In the genomic region with DNA sequence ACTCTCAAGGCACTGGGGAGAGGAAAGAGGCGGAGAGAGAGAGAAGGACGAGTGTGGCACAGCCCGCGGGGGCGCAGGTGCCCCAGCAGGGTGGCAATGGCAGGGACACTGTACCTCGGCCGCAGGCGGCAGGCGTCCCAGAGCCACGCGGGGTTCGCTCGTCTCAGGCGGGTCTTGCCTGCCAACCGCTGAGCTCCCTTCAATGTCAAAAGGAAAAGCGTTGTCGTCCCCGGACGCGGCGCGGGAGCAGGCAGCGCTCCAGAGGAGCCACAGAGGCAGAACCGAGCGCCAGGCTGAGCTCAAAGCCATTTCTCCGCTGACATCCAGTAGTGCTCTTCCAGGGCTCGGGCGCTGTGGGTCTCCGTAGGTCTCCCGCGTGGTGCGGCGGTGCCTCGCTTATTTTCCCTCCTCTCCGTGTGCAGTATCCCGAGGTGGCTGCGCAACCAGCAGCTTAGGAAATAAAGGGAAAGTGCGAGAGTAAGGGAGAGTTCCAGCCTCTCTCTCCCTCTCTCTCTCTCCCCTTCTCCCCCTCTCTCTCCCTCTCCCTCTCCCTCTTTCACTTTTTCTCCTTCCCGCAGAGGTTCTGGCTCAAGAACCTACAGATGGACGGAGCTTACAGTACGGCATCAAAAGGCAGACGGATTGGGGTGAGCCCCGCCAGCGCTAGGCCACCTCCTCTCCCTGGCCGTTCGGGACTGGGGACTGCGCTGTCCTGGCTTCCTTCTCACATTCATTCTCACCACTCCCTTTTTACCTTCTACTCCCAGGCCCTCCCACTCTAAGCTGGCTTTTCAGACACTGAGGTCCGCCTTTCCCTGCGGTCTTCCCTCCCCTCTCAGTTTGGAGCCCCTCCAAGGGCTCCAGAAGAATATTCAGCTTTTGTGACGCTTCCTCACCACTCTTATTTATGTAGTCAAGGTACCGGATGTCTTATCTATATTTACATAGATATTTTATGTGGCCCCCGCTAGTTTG, we compare ENCODE assay signal across 8 cellular contexts. TPM values are rescaled to one million over a fixed set of nuclear protein-coding genes. Genes with fewer than 3 reads are reported as not detected.
DNase-seq lines count a peak whose midpoint lies in the region; ATAC-seq and TF ChIP-seq lines count a peak whose summit lies in the region.

A gene with protein sequence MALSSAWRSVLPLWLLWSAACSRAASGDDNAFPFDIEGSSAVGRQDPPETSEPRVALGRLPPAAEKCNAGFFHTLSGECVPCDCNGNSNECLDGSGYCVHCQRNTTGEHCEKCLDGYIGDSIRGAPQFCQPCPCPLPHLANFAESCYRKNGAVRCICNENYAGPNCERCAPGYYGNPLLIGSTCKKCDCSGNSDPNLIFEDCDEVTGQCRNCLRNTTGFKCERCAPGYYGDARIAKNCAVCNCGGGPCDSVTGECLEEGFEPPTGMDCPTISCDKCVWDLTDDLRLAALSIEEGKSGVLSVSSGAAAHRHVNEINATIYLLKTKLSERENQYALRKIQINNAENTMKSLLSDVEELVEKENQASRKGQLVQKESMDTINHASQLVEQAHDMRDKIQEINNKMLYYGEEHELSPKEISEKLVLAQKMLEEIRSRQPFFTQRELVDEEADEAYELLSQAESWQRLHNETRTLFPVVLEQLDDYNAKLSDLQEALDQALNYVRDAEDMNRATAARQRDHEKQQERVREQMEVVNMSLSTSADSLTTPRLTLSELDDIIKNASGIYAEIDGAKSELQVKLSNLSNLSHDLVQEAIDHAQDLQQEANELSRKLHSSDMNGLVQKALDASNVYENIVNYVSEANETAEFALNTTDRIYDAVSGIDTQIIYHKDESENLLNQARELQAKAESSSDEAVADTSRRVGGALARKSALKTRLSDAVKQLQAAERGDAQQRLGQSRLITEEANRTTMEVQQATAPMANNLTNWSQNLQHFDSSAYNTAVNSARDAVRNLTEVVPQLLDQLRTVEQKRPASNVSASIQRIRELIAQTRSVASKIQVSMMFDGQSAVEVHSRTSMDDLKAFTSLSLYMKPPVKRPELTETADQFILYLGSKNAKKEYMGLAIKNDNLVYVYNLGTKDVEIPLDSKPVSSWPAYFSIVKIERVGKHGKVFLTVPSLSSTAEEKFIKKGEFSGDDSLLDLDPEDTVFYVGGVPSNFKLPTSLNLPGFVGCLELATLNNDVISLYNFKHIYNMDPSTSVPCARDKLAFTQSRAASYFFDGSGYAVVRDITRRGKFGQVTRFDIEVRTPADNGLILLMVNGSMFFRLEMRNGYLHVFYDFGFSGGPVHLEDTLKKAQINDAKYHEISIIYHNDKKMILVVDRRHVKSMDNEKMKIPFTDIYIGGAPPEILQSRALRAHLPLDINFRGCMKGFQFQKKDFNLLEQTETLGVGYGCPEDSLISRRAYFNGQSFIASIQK (N-terminal part only) (minus strand): TSS at position 726 of the 975 bp plus-strand sequence. CDS start 417 bp downstream, at position 309.

- no peaks in the 10 kb centered on the region for H3F3A ChIP-seq in neural progenitor cell (ENCODE audit: low read depth)

- no peak for ATAC-seq in HG02870 (IDR thresholded peaks at IDR 0.05; ENCODE audit: unreplicated experiment)

- peak within 1 kb of the TSS; percentile 86 for H3K4me2 ChIP-seq in neural progenitor cell

- no peaks in the 10 kb centered on the region for H3K36me3 Mint-ChIP-seq in activated naive CD8-positive, alpha-beta T cell treated with anti-CD3 and anti-CD28 coated beads for 36 hours
- H3K36me3 Mint-ChIP-seq in glutamatergic neuron (ENCODE audit: unreplicated experiment) (no peaks in the 10 kb centered on the region), neural progenitor cell (peaks cover 2% of the 10 kb centered on the region)

- H3K9me3 ChIP-seq in neural progenitor cell (ENCODE audit: low read depth): no peaks in the 10 kb centered on the region

- H3K4me1 Mint-ChIP-seq in activated naive CD8-positive, alpha-beta T cell treated with anti-CD3 and anti-CD28 coated beads for 36 hours: peaks cover 12% of the 10 kb centered on the region
- peaks cover 7% of the 10 kb centered on the region for H3K4me1 Mint-ChIP-seq in glutamatergic neuron (ENCODE audit: low read depth, unreplicated experiment)
- H3K4me1 Mint-ChIP-seq in neural progenitor cell: peaks cover 25% of the 10 kb centered on the region

- no peaks in the 10 kb centered on the region for H4K20me1 ChIP-seq in neural progenitor cell (ENCODE audit: low read depth)

- no peaks in the 10 kb centered on the region for H3K79me2 ChIP-seq in neural progenitor cell (ENCODE audit: low read depth)

- no peak within 1 kb of the TSS for H3K9ac ChIP-seq in neural progenitor cell

- POLR2A ChIA-PET in GM10248 (lab: Yijun Ruan, JAX): no interaction called here

- peak within 1 kb of the TSS; percentile 98 for H2AFZ ChIP-seq in neural progenitor cell (replicated peaks)

- peaks cover 35% of the 10 kb centered on the region for H3K27me3 Mint-ChIP-seq in activated naive CD8-positive, alpha-beta T cell treated with anti-CD3 and anti-CD28 coated beads for 36 hours
- peaks cover 16% of the 10 kb centered on the region for H3K27me3 Mint-ChIP-seq in glutamatergic neuron (ENCODE audit: unreplicated experiment)
- H3K27me3 Mint-ChIP-seq in neural progenitor cell (ENCODE audit: insufficient read depth, low read depth): peaks cover 7% of the 10 kb centered on the region

- CTCF ChIA-PET in GM10248 (lab: Yijun Ruan, JAX): interaction anchor here (1.1 to 1.4 kb wide), 4 partner anchors 16 to 74 kb away, joined by 3 to 6 read pairs (median 4); no protein-coding TSS in a partner anchor

- H3K27me3 ChIP-seq in neural progenitor cell: peaks cover 39% of the 10 kb centered on the region

- no peak within 1 kb of the TSS for H3K27ac ChIP-seq in neural progenitor cell

- H3K4me1 ChIP-seq in neural progenitor cell: peaks cover 11% of the 10 kb centered on the region

- H3K9me3 Mint-ChIP-seq in activated naive CD8-positive, alpha-beta T cell treated with anti-CD3 and anti-CD28 coated beads for 36 hours: no peaks in the 10 kb centered on the region
- H3K9me3 Mint-ChIP-seq in glutamatergic neuron (ENCODE audit: unreplicated experiment) (no peaks in the 10 kb centered on the region), neural progenitor cell (no peaks in the 10 kb centered on the region)

- DNase-seq in GM10248 (ENCODE audit: extremely low spot score) (peak; percentile 15), NCI-H1105 (lab: John Stamatoyannopoulos, UW) (peak; percentile 12), glutamatergic neuron (peak; percentile 63), neural progenitor cell (ENCODE audit: low spot score) (peak; percentile 59), pons (ENCODE audit: low spot score) (no peak), NOMO-1 treated with DMSO at 0.1 percent for 48 hours (lab: John Stamatoyannopoulos, UW; ENCODE audit: unreplicated experiment) (no peak)
- DNase-seq in activated naive CD8-positive, alpha-beta T cell treated with anti-CD3 and anti-CD28 coated beads for 36 hours: peak; percentile 22

- H3K4me3 ChIP-seq in neural progenitor cell: peak within 1 kb of the TSS; percentile 56

- TF ChIP-seq CTCF in GM10248 (IDR thresholded peaks at IDR 0.05; ENCODE audit: control extremely low read depth, extremely low read depth, low read depth, missing control alignments): no peak
- no peak for TF ChIP-seq CTCF in glutamatergic neuron (IDR thresholded peaks at IDR 0.05; ENCODE audit: partially characterized antibody, unreplicated experiment)
- TF ChIP-seq CTCF in neural progenitor cell (IDR thresholded peaks at IDR 0.05): no peak

- peak within 1 kb of the TSS; percentile 65 for H3K4me3 Mint-ChIP-seq in activated naive CD8-positive, alpha-beta T cell treated with anti-CD3 and anti-CD28 coated beads for 36 hours
- H3K4me3 Mint-ChIP-seq in glutamatergic neuron (ENCODE audit: unreplicated experiment) (peak within 1 kb of the TSS; percentile 88), neural progenitor cell (peak within 1 kb of the TSS; percentile 89)

- H3K27ac Mint-ChIP-seq in activated naive CD8-positive, alpha-beta T cell treated with anti-CD3 and anti-CD28 coated beads for 36 hours: peak within 1 kb of the TSS; percentile 31
- H3K27ac Mint-ChIP-seq in glutamatergic neuron (ENCODE audit: unreplicated experiment) (no peak within 1 kb of the TSS), neural progenitor cell (peak within 1 kb of the TSS; percentile 80)

- no peaks in the 10 kb centered on the region for H3K36me3 ChIP-seq in neural progenitor cell

RNA-seq across cellular contexts. Expression of the gene that starts here (rescaled TPM):
- not detected for total RNA-seq in activated naive CD8-positive, alpha-beta T cell treated with anti-CD3 and anti-CD28 coated beads for 36 hours
- total RNA-seq in glutamatergic neuron (ENCODE audit: unreplicated experiment) (0.22 TPM), neural progenitor cell (ENCODE audit: low replicate concordance) (0.50 and 0.56 TPM in 2 replicates)

Comparison
In these comparisons a context has a peak if more than half of its experiments do, and no peak if none do; other contexts are left out.
1. Peak in DNase-seq in activated naive CD8-positive, alpha-beta T cell treated with anti-CD3 and anti-CD28 coated beads for 36 hours; RNA of the gene not detected or under 1 TPM.
2. Peak in DNase-seq in glutamatergic neuron; RNA of the gene not detected or under 1 TPM.
3. Peak in DNase-seq, H3K4me3 ChIP-seq and H3K4me2 ChIP-seq in neural progenitor cell; RNA of the gene not detected or under 1 TPM.
4. DNase-seq: peak in GM10248 (single experiment) and NCI-H1105 (single experiment); none in pons (single experiment) and NOMO-1 treated with DMSO at 0.1 percent for 48 hours (single experiment).
5. Peak in every context shown above with its lines, with median percentiles within 50 percentile points of each other: H3K4me3 Mint-ChIP-seq.